Comparison of ENCODE assay signal across 12 cellular contexts in the genomic region with DNA sequence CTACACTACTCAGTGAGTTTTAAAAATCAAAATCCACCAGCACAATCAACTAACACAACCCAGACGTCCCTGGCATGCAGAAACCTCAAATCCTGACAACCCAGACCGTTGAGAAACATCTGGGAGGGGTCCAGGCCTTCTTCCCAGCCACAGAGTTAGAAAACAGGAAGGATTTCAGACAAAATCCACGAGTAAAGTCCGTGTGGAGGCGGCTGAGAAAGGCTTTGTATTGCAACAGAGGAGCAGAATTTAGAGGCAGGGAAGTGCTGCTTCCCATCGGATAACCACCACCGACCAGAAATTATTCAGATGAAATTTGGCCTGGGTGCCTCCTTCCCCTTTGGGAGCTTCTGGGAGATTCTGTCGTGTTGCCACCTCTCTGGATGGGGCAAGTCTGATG.
DNase-seq lines count a peak whose midpoint lies in the region; ATAC-seq and TF ChIP-seq lines count a peak whose summit lies in the region.
"Had no signal": no experiment of that assay in that cellular context is flagged by ENCODE, and none has a peak within 500 bp of the region (broad histone marks: within the 10 kb centered on the region; RNA-seq: fewer than 3 reads in every experiment).

No MANE protein-coding gene starts in this region.

- CTCF ChIA-PET in activated CD4-positive, alpha-beta T cell treated with anti-CD3 and anti-CD28 coated beads, Interleukin-2, amount 10 ng/mL, durations not matched to agents 7 days and 5 days (lab: Charles Lee), result no interaction called here

- intact Hi-C loops in colonic mucosa (cut with DNase I), result no loop called here
- intact Hi-C loops in right lobe of liver (cut with DNase I), result no loop called here

- ATAC-seq in right lobe of liver (peak; percentile 46 to 56 (median 54)), GM21825 (IDR thresholded peaks at IDR 0.05; ENCODE audit: unreplicated experiment) (no peak)
- ATAC-seq: activated T-helper 17 cell treated with anti-CD3 and anti-CD28 coated beads, Interleukin-2, amount 50 U/mL, for 72 hours had no signal

- peaks cover 16% of the 10 kb centered on the region; the same call in 1 of the 2 replicates for H3K36me3 Mint-ChIP-seq in HFFc6 (ENCODE audit: low read depth)
- no peaks in the 10 kb centered on the region for H3K36me3 Mint-ChIP-seq in activated CD4-positive, alpha-beta T cell treated with anti-CD3 and anti-CD28 coated beads, Interleukin-2, amount 10 ng/mL, durations not matched to agents 7 days and 5 days (ENCODE audit: low read depth)

- H3K9me3 Mint-ChIP-seq in HFFc6, result no peaks in the 10 kb centered on the region
- no peaks in the 10 kb centered on the region for H3K9me3 Mint-ChIP-seq in activated CD4-positive, alpha-beta T cell treated with anti-CD3 and anti-CD28 coated beads, Interleukin-2, amount 10 ng/mL, durations not matched to agents 7 days and 5 days
- H3K9me3 Mint-ChIP-seq: activated T-helper 17 cell treated with anti-CD3 and anti-CD28 coated beads, Interleukin-2, amount 50 U/mL, for 72 hours; memory B cell had no signal

- DNase-seq in HFFc6, result peak; percentile 13
- DNase-seq in colonic mucosa, result peak; percentile 40
- peak in 2 of 3 donors; percentile 60 to 79 for DNase-seq in right lobe of liver
- DNase-seq in stromal cell of bone marrow (ENCODE audit: low read depth), result peak; percentile 86
- DNase-seq in activated CD4-positive, alpha-beta T cell treated with anti-CD3 and anti-CD28 coated beads, Interleukin-2, amount 10 ng/mL, durations not matched to agents 7 days and 5 days, result no peak
- DNase-seq in SW 1271 (lab: John Stamatoyannopoulos, UW), result no peak
- no peak for DNase-seq in GM20000 (ENCODE audit: low spot score)
- DNase-seq: NCI-H82; stimulated activated CD4-positive, alpha-beta T cell treated with anti-CD3 and anti-CD28 coated beads, Interleukin-4, amount 100 ng/mL, for 24 hours had no signal

- peaks cover 3% of the 10 kb centered on the region for H3K27me3 Mint-ChIP-seq in HFFc6 (ENCODE audit: insufficient read depth)
- no peaks in the 10 kb centered on the region for H3K27me3 Mint-ChIP-seq in activated CD4-positive, alpha-beta T cell treated with anti-CD3 and anti-CD28 coated beads, Interleukin-2, amount 10 ng/mL, durations not matched to agents 7 days and 5 days
- H3K27me3 Mint-ChIP-seq: activated T-helper 17 cell treated with anti-CD3 and anti-CD28 coated beads, Interleukin-2, amount 50 U/mL, for 72 hours; memory B cell had no signal

- peak overlapping the region; percentile 71 for H3K27ac Mint-ChIP-seq in HFFc6
- H3K27ac Mint-ChIP-seq in activated CD4-positive, alpha-beta T cell treated with anti-CD3 and anti-CD28 coated beads, Interleukin-2, amount 10 ng/mL, durations not matched to agents 7 days and 5 days, result no peak overlapping the region
- H3K27ac Mint-ChIP-seq: activated T-helper 17 cell treated with anti-CD3 and anti-CD28 coated beads, Interleukin-2, amount 50 U/mL, for 72 hours; memory B cell had no signal

- no peak for TF ChIP-seq CTCF in HFFc6 (IDR thresholded peaks at IDR 0.05)
- no peak for TF ChIP-seq CTCF in colonic mucosa (IDR thresholded peaks at IDR 0.05)
- no peak for TF ChIP-seq CTCF in right lobe of liver (IDR thresholded peaks at IDR 0.05)
- TF ChIP-seq CTCF in GM20000 (IDR thresholded peaks at IDR 0.05; ENCODE audit: extremely low read depth, missing control alignments), result no peak

- H3K9ac ChIP-seq in colonic mucosa (ENCODE audit: low read depth in 2 of 2, low read length in 2 of 2), result peak overlapping the region in 1 of 2 donors; percentile 38

- TF ChIP-seq POLR2A in right lobe of liver (IDR thresholded peaks at IDR 0.05), result no peak

- H3K9me3 ChIP-seq in colonic mucosa (no peaks in the 10 kb centered on the region), right lobe of liver (no peaks in the 10 kb centered on the region)

- H3K4me1 Mint-ChIP-seq in HFFc6 (ENCODE audit: low read depth), result peaks cover 37% of the 10 kb centered on the region
- no peaks in the 10 kb centered on the region for H3K4me1 Mint-ChIP-seq in activated CD4-positive, alpha-beta T cell treated with anti-CD3 and anti-CD28 coated beads, Interleukin-2, amount 10 ng/mL, durations not matched to agents 7 days and 5 days
- H3K4me1 Mint-ChIP-seq: activated T-helper 17 cell treated with anti-CD3 and anti-CD28 coated beads, Interleukin-2, amount 50 U/mL, for 72 hours had no signal

- POLR2A ChIA-PET in activated CD4-positive, alpha-beta T cell treated with anti-CD3 and anti-CD28 coated beads, Interleukin-2, amount 10 ng/mL, durations not matched to agents 7 days and 5 days (lab: Charles Lee), result no interaction called here

- peaks cover 5% of the 10 kb centered on the region for H3K4me1 ChIP-seq in colonic mucosa
- H3K4me1 ChIP-seq in right lobe of liver, result peaks cover 3 to 56% (median 28%) of the 10 kb centered on the region in 4 donors

- H3K4me3 ChIP-seq in colonic mucosa (no peak overlapping the region), right lobe of liver (no peak overlapping the region)

- H3K36me3 ChIP-seq in colonic mucosa (no peaks in the 10 kb centered on the region), right lobe of liver (peaks cover 0 to 5% (median 1%) of the 10 kb centered on the region in 4 donors)

- no peaks in the 10 kb centered on the region for H3K27me3 ChIP-seq in colonic mucosa
- no peaks in the 10 kb centered on the region for H3K27me3 ChIP-seq in right lobe of liver

- H3K27ac ChIP-seq in colonic mucosa, result peak overlapping the region; percentile 15
- H3K27ac ChIP-seq in right lobe of liver, result peak overlapping the region; percentile 3 to 83 (median 69)

- H3K4me3 Mint-ChIP-seq in HFFc6, result peak overlapping the region; percentile 49
- H3K4me3 Mint-ChIP-seq in activated CD4-positive, alpha-beta T cell treated with anti-CD3 and anti-CD28 coated beads, Interleukin-2, amount 10 ng/mL, durations not matched to agents 7 days and 5 days, result no peak overlapping the region
- H3K4me3 Mint-ChIP-seq: activated T-helper 17 cell treated with anti-CD3 and anti-CD28 coated beads, Interleukin-2, amount 50 U/mL, for 72 hours; memory B cell had no signal

- 13% methylated on average over 8 of the region's 8 CpGs for WGBS in right lobe of liver (ENCODE audit: insufficient coverage, low coverage, low lambda C conversion rate, missing lambda C conversion rate)

Comparison
In these comparisons a context has a peak if more than half of its experiments do, and no peak if none do; other contexts are left out.
1. DNase-seq: peak in HFFc6 (single experiment), colonic mucosa (single experiment), right lobe of liver (2 of 3) and stromal cell of bone marrow (single experiment); none in activated CD4-positive, alpha-beta T cell treated with anti-CD3 and anti-CD28 coated beads, Interleukin-2, amount 10 ng/mL, durations not matched to agents 7 days and 5 days (single experiment), SW 1271 (0 of 2) and GM20000 (single experiment).